27 cellular contexts compared by ENCODE assay signal in the genomic region with DNA sequence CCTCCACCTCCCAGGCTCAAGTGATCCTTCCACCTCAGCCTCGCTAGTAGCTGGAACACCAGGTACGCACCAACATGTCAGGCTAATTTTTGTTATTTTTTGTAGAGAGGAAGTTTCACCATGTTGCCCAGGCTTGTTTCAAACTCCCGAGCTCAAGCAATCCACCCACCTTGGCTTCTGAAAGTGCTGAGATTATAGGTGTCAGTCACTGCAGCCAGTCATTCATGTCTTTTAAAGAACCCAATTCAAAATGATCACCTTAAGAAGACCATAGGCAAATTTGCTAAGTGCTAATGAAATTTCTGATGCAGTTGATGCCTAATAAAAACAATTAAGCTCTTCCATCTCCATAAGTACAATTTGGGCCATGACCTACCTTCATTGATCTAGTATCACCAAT. TPM values are rescaled to one million over a fixed set of nuclear protein-coding genes. Genes with fewer than 3 reads are reported as not detected.
DNase-seq lines count a peak whose midpoint lies in the region; ATAC-seq, FAIRE-seq and TF ChIP-seq lines count a peak whose summit lies in the region.
"Had no signal": no experiment of that assay in that cellular context is flagged by ENCODE, and none has a peak within 500 bp of the region (broad histone marks: within the 10 kb centered on the region; RNA-seq: fewer than 3 reads in every experiment).

No MANE protein-coding gene starts in this region.

- intact Hi-C loops in CD4-positive, alpha-beta T cell (cut with DNase I, micrococcal nuclease): loop anchor here (5.0 to 10.0 kb wide), 4 partner anchors 37 to 228 kb away; a partner anchor contains a TSS
- intact Hi-C loops in HCT116 (cut with micrococcal nuclease): no loop called here

- H3F3A ChIP-seq in OCI-LY1 (ENCODE audit: insufficient read depth, low read length): peaks cover 3% of the 10 kb centered on the region; the same call in 1 of the 2 replicates

- H3K36me3 Mint-ChIP-seq in CD4-positive, alpha-beta T cell (ENCODE audit: low read depth): peaks cover 23% of the 10 kb centered on the region
- H3K36me3 Mint-ChIP-seq: activated naive CD4-positive, alpha-beta T cell treated with anti-CD3 and anti-CD28 coated beads, Interleukin-2, amount 50 U/mL, for 72 hours had no signal

- H3K9me3 Mint-ChIP-seq in CD4-positive, alpha-beta T cell: no peaks in the 10 kb centered on the region
- H3K9me3 Mint-ChIP-seq: activated naive CD4-positive, alpha-beta T cell treated with anti-CD3 and anti-CD28 coated beads, Interleukin-2, amount 50 U/mL, for 72 hours; CD14-positive monocyte had no signal

- no peak for TF ChIP-seq RAD21 in HCT116 (IDR thresholded peaks at IDR 0.05; ENCODE audit: low read depth)

- peak overlapping the region; percentile 33 for H3K27ac Mint-ChIP-seq in CD4-positive, alpha-beta T cell
- H3K27ac Mint-ChIP-seq: activated naive CD4-positive, alpha-beta T cell treated with anti-CD3 and anti-CD28 coated beads, Interleukin-2, amount 50 U/mL, for 72 hours had no signal

- no peaks in the 10 kb centered on the region for H3K9me3 ChIP-seq in CD4-positive, alpha-beta T cell (ENCODE audit: control insufficient read depth, low read length)
- H3K9me3 ChIP-seq in HCT116 (ENCODE audit: control insufficient read depth in 1 of 2, insufficient read depth in 1 of 2, low read depth in 1 of 2, low read length in 2 of 2) (no peaks in the 10 kb centered on the region), OCI-LY1 (ENCODE audit: low read length) (no peaks in the 10 kb centered on the region)
- H3K9me3 ChIP-seq: gastroesophageal sphincter, HAP-1, lower lobe of right lung, mucosa of descending colon, Peyer's patch, suprapubic skin, uterus had no signal

- H3K27ac ChIP-seq in CD4-positive, alpha-beta T cell (ENCODE audit: low read depth, low read length): no peak overlapping the region
- H3K27ac ChIP-seq in HCT116 (ENCODE audit: low read depth, low read length): no peak overlapping the region
- peak overlapping the region; percentile 55 for H3K27ac ChIP-seq in OCI-LY1 (ENCODE audit: low read depth, low read length, poor library complexity, severe bottlenecking)
- H3K27ac ChIP-seq: gastroesophageal sphincter, lower lobe of right lung, Peyer's patch, suprapubic skin, uterus had no signal

- peaks cover 46% of the 10 kb centered on the region for H3K4me1 Mint-ChIP-seq in CD4-positive, alpha-beta T cell (ENCODE audit: low read depth)

- H3K4me1 ChIP-seq in HCT116 (ENCODE audit: control insufficient read depth in 1 of 2, insufficient read depth in 2 of 2, low read length in 2 of 2): peaks cover 0 to 5% of the 10 kb centered on the region in 2 experiments; a peak in 3 of 4 replicates
- H3K4me1 ChIP-seq in OCI-LY1 (ENCODE audit: insufficient read depth, low read length, severe bottlenecking): peaks cover 82% of the 10 kb centered on the region
- H3K4me1 ChIP-seq: HAP-1, Peyer's patch, suprapubic skin, uterus had no signal

- H3K27me3 ChIP-seq in CD4-positive, alpha-beta T cell (ENCODE audit: control insufficient read depth, insufficient read depth, low read length): no peaks in the 10 kb centered on the region
- H3K27me3 ChIP-seq in HCT116 (ENCODE audit: insufficient read depth, low read length) (no peaks in the 10 kb centered on the region), OCI-LY1 (ENCODE audit: insufficient read depth, low read length) (no peaks in the 10 kb centered on the region)
- H3K27me3 ChIP-seq: gastroesophageal sphincter, Peyer's patch, suprapubic skin, uterus had no signal

- POLR2A ChIA-PET in CD4-positive, alpha-beta T cell (lab: Charles Lee): no interaction called here
- POLR2A ChIA-PET in HCT116 (lab: Charles Lee): no interaction called here

- H3K4me3 Mint-ChIP-seq in CD4-positive, alpha-beta T cell: no peak overlapping the region
- H3K4me3 Mint-ChIP-seq: CD14-positive monocyte had no signal

- H3K79me2 ChIP-seq in HCT116 (ENCODE audit: insufficient read depth, low read length) (no peaks in the 10 kb centered on the region), OCI-LY1 (ENCODE audit: insufficient read depth, low read length) (peaks cover 18% of the 10 kb centered on the region)

- H3K9me2 ChIP-seq in HCT116 (ENCODE audit: insufficient read depth) (no peaks in the 10 kb centered on the region), OCI-LY1 (ENCODE audit: low read depth, low read length) (no peaks in the 10 kb centered on the region)

- H3K4me3 ChIP-seq in HCT116 (replicated peaks in 1 of 2; ENCODE audit: low read depth in 1 of 2, low read length in 2 of 2) (no peak overlapping the region), OCI-LY1 (ENCODE audit: low read depth, low read length, poor library complexity, severe bottlenecking) (no peak overlapping the region), foreskin fibroblast (ENCODE audit: low read depth in 1 of 2, low read length in 2 of 2) (no peak overlapping the region)
- H3K4me3 ChIP-seq: gastroesophageal sphincter, HAP-1, lower lobe of right lung, mucosa of descending colon, Peyer's patch, suprapubic skin, uterus had no signal

- no peaks in the 10 kb centered on the region for H3K27me3 Mint-ChIP-seq in CD4-positive, alpha-beta T cell

- H3K36me3 ChIP-seq in HCT116 (ENCODE audit: control insufficient read depth in 1 of 2, insufficient read depth in 2 of 2, low read length in 2 of 2): no peaks in the 10 kb centered on the region
- peaks cover 4% of the 10 kb centered on the region; the same call in 1 of the 2 replicates for H3K36me3 ChIP-seq in OCI-LY1 (ENCODE audit: insufficient read depth, low read length)
- H3K36me3 ChIP-seq: gastroesophageal sphincter, HAP-1, lower lobe of right lung, Peyer's patch, suprapubic skin, uterus had no signal

- H2AFZ ChIP-seq in HCT116 (ENCODE audit: low read depth, low read length, poor library complexity, severe bottlenecking): peak overlapping the region; percentile 46
- H2AFZ ChIP-seq in OCI-LY1 (ENCODE audit: low read length): no peak overlapping the region

- no peak overlapping the region for H3K9ac ChIP-seq in HCT116 (ENCODE audit: low read length)
- no peak overlapping the region for H3K9ac ChIP-seq in OCI-LY1 (ENCODE audit: low read length)

- RAD21 ChIA-PET in HCT116 (lab: Charles Lee; ENCODE audit: low non-redundant PET in 1 of 2, low total read pairs in 2 of 2, uncharacterized antibody in 2 of 2, unreplicated experiment in 2 of 2): no interaction called here

- no peak for TF ChIP-seq CTCF in CD4-positive, alpha-beta T cell (IDR thresholded peaks at IDR 0.05)
- TF ChIP-seq CTCF in HCT116 (IDR thresholded peaks at IDR 0.05 in 2 of 3, conservative IDR thresholded peaks at IDR 0.05 in 1 of 3; ENCODE audit: borderline replicate concordance in 1 of 3, insufficient read depth in 1 of 3, low read depth in 2 of 3, low read length in 2 of 3) (no peak), OCI-LY1 (IDR thresholded peaks at IDR 0.05; ENCODE audit: low read length) (no peak), foreskin fibroblast (IDR thresholded peaks at IDR 0.05; ENCODE audit: low read depth, low read length) (no peak)

- ATAC-seq in CD4-positive, alpha-beta T cell (ENCODE audit: poor library complexity): no peak
- no peak for ATAC-seq in HCT116
- ATAC-seq: gastroesophageal sphincter, lower lobe of right lung, mucosa of descending colon had no signal

- CTCF ChIA-PET in CD4-positive, alpha-beta T cell (lab: Charles Lee): no interaction called here
- CTCF ChIA-PET in HCT116 (lab: Charles Lee): no interaction called here

- H4K20me1 ChIP-seq in HCT116 (ENCODE audit: insufficient read depth) (no peaks in the 10 kb centered on the region), OCI-LY1 (ENCODE audit: insufficient read depth, low read length) (no peaks in the 10 kb centered on the region)

- FAIRE-seq in GM18507 (lab: Jason Lieb, UNC): peak; percentile 85
- FAIRE-seq: G401.6 had no signal

- no peak for DNase-seq in CD4-positive, alpha-beta T cell
- DNase-seq in GM18507 (ENCODE audit: extremely low spot score, insufficient read length, low read depth) (no peak), HCT116 (ENCODE audit: low read depth, low spot score) (no peak), foreskin fibroblast (no peak), NCI-H2029 (lab: John Stamatoyannopoulos, UW) (no peak), NCI-H524 treated with DMSO at 0.1 percent for 48 hours (lab: John Stamatoyannopoulos, UW) (no peak)
- DNase-seq in activated CD8-positive, alpha-beta memory T cell treated with anti-CD3 and anti-CD28 coated beads, Interleukin-2, amount 50 U/mL, for 4 hours: no peak
- DNase-seq: activated T-cell treated with anti-CD3 and anti-CD28 coated beads, Interleukin-2, amount 50 U/mL, for 48 hours; islet precursor cell; lower lobe of right lung; mucosa of descending colon; NCI-H1105; Peyer's patch; T-helper 1 cell; uterus had no signal

- TF ChIP-seq POLR2A in HCT116 (IDR thresholded peaks at IDR 0.05; ENCODE audit: borderline replicate concordance, extremely low read depth, insufficient read depth, insufficient read length): no peak

- BruUV-seq in HCT116 (replicated peaks; lab: Mats Ljungman, UMichigan): no TSS peak

- H3K4me2 ChIP-seq in HCT116 (ENCODE audit: low read length): no peak overlapping the region
- H3K4me2 ChIP-seq in OCI-LY1 (ENCODE audit: low read length): peak overlapping the region; percentile 19; the same call in 1 of the 2 replicates

TF ChIP-seq in HCT116, 20 proteins besides CTCF, POLR2A, EP300 and RAD21:
- TF ChIP-seq SIN3A (IDR thresholded peaks at IDR 0.05; ENCODE audit: low read depth): no peak

RNA-seq across cellular contexts. Expression of a gene that starts 2.6 kb away (rescaled TPM):
- 1 to 10 TPM; 6.5 to 7.0 TPM for total RNA-seq in CD4-positive, alpha-beta T cell
- total RNA-seq in HCT116 (2021; ENCODE audit: unreplicated experiment): 0.37 TPM
- polyA plus RNA-seq in HCT116 (2012): not detected in 2 replicates
- total RNA-seq: chondrocyte, NCI-H460, pulmonary artery endothelial cell had no signal
- polyA plus RNA-seq: AG04450 had no signal

RNA-seq across cellular contexts. Expression of a gene that starts 38.2 kb away (rescaled TPM):
- total RNA-seq in CD4-positive, alpha-beta T cell: 1 to 10 TPM; 8.5 to 9.0 TPM
- total RNA-seq in HCT116 (2021; ENCODE audit: unreplicated experiment): 18.1 TPM
- polyA plus RNA-seq in HCT116 (2012): 6.6 and 8.7 TPM in 2 replicates

RNA-seq across cellular contexts. Expression of a gene that starts 46.4 kb away (rescaled TPM):
- not detected for total RNA-seq in CD4-positive, alpha-beta T cell
- not detected for total RNA-seq in HCT116 (2021; ENCODE audit: unreplicated experiment)
- 0.01 TPM in 1 of 2 replicates, not detected in the other for polyA plus RNA-seq in HCT116 (2012)
- total RNA-seq: activated CD8-positive, alpha-beta memory T cell treated with anti-CD3 and anti-CD28 coated beads for 36 hours; activated naive CD4-positive, alpha-beta T cell treated with anti-CD3 and anti-CD28 coated beads, Interleukin-2, amount 50 U/mL, for 72 hours; chondrocyte; NCI-H460; pulmonary artery endothelial cell had no signal

RNA-seq across cellular contexts. Expression of a gene that starts 54.1 kb away (rescaled TPM):
- 1,000 to 10,000 TPM; 2,765 to 2,889 TPM for total RNA-seq in CD4-positive, alpha-beta T cell
- 1,660 TPM for total RNA-seq in HCT116 (2021; ENCODE audit: unreplicated experiment)
- 6,608 and 8,847 TPM in 2 replicates for polyA plus RNA-seq in HCT116 (2012)
